Comparison of ENCODE assay signal across 8 cellular contexts in genomic region chr17:8376302-8377067, GRCh38.
DNase-seq lines count a peak whose midpoint lies in the region; ATAC-seq and TF ChIP-seq lines count a peak whose summit lies in the region.

TSS of gene KRABD2 (minus strand) at chr17:8376704.

- RAD21 ChIA-PET in HCT116 (lab: Charles Lee; ENCODE audit: low non-redundant PET in 1 of 2, low total read pairs in 2 of 2, uncharacterized antibody in 2 of 2, unreplicated experiment in 2 of 2): no interaction called here

- BruUV-seq in HCT116 (replicated peaks; lab: Mats Ljungman, UMichigan): no TSS peak

- ATAC-seq in HCT116: peak; percentile 94
- peak; percentile 95 to 98 (median 97) for ATAC-seq in heart right ventricle

- H3K36me3 ChIP-seq in HCT116 (ENCODE audit: control insufficient read depth in 1 of 2, insufficient read depth in 2 of 2, low read length in 2 of 2) (peaks cover 34 to 43% of the 10 kb centered on the region in 2 experiments), heart right ventricle (peaks cover 0 to 58% (median 37%) of the 10 kb centered on the region in 9 donors), transverse colon (peaks cover 0 to 40% (median 9%) of the 10 kb centered on the region in 4 donors)

- H3K4me3 ChIP-seq in HCT116 (replicated peaks in 1 of 2; ENCODE audit: low read depth in 1 of 2, low read length in 2 of 2): peak within 1 kb of the TSS; percentile 65 to 72
- H3K4me3 ChIP-seq in heart right ventricle: peak within 1 kb of the TSS; percentile 47 to 89 (median 76)
- peak within 1 kb of the TSS; percentile 40 to 69 (median 48) for H3K4me3 ChIP-seq in transverse colon

- H3K9ac ChIP-seq in HCT116 (ENCODE audit: low read length): peak within 1 kb of the TSS; percentile 75

- peak within 1 kb of the TSS; percentile 87 for H3K4me2 ChIP-seq in HCT116 (ENCODE audit: low read length)

- 0 to 1% (median 1%) methylated on average over 39 to 41 of the region's 41 CpGs for WGBS in adipose tissue, 3 donors
- WGBS in heart right ventricle, 2 donors: 1 to 2% methylated on average over 41 of the region's 41 CpGs
- 1 to 3% methylated on average over 8 to 41 of the region's 41 CpGs for WGBS in transverse colon (ENCODE audit: low coverage in 1 of 2), 2 donors

- POLR2A ChIA-PET in HCT116 (lab: Charles Lee): interaction anchor here (1.1 to 2.1 kb wide), 5 partner anchors 15 to 370 kb away, joined by 3 to 4 read pairs (median 4); no protein-coding TSS in a partner anchor

- in situ Hi-C loops in G401 (cut with HindIII; ENCODE audit: low sequenced_read_pairs) (no loop called here), transverse colon (cut with MboI; ENCODE audit: low pct_ligation_motif_present in 1 of 4, low pct_unique_long_range_greater_than_20kb in 1 of 4, low sequenced_read_pairs in 3 of 4) (no loop called here)

- no peaks in the 10 kb centered on the region for H3K27me3 ChIP-seq in HCT116 (ENCODE audit: insufficient read depth, low read length)
- H3K27me3 ChIP-seq in heart right ventricle: no peaks in the 10 kb centered on the region
- no peaks in the 10 kb centered on the region for H3K27me3 ChIP-seq in transverse colon

- TF ChIP-seq CTCF in HCT116 (IDR thresholded peaks at IDR 0.05 in 2 of 3, conservative IDR thresholded peaks at IDR 0.05 in 1 of 3; ENCODE audit: borderline replicate concordance in 1 of 3, insufficient read depth in 1 of 3, low read depth in 2 of 3, low read length in 2 of 3): peak in 2 of 3 experiments; percentile 60 to 68; a peak in 4 of 6 replicates
- TF ChIP-seq CTCF in heart right ventricle (IDR thresholded peaks at IDR 0.05): peak; percentile 11 to 71 (median 62)
- TF ChIP-seq CTCF in transverse colon (IDR thresholded peaks at IDR 0.05): peak; percentile 46 to 67 (median 59)

- peaks cover 29% of the 10 kb centered on the region; the same call in 1 of the 2 replicates for H4K20me1 ChIP-seq in HCT116 (ENCODE audit: insufficient read depth)

- no peak for TF ChIP-seq EP300 in transverse colon (IDR thresholded peaks at IDR 0.05; ENCODE audit: low read depth)

- CTCF ChIA-PET in HCT116 (lab: Charles Lee): interaction anchor here (0.9 to 1.8 kb wide), 4 partner anchors 24 to 409 kb away, joined by 3 to 7 read pairs (median 4); no protein-coding TSS in a partner anchor

- H3K27ac ChIP-seq in HCT116 (ENCODE audit: low read depth, low read length) (peak within 1 kb of the TSS; percentile 80), adipose tissue (ENCODE audit: low read depth, low read length) (peak within 1 kb of the TSS; percentile 54), heart right ventricle (peak within 1 kb of the TSS; percentile 89 to 97 (median 94)), transverse colon (peak within 1 kb of the TSS; percentile 85 to 87 (median 86))

- no peak within 1 kb of the TSS for H2AFZ ChIP-seq in HCT116 (ENCODE audit: low read depth, low read length, poor library complexity, severe bottlenecking)

- H3K4me1 ChIP-seq in HCT116 (ENCODE audit: control insufficient read depth in 1 of 2, insufficient read depth in 2 of 2, low read length in 2 of 2): peaks cover 24 to 46% of the 10 kb centered on the region in 2 experiments; a peak in 3 of 4 replicates
- H3K4me1 ChIP-seq in heart right ventricle: peaks cover 4 to 63% (median 46%) of the 10 kb centered on the region in 9 donors
- peaks cover 9 to 48% (median 30%) of the 10 kb centered on the region in 4 donors for H3K4me1 ChIP-seq in transverse colon

- peaks cover 35% of the 10 kb centered on the region for H3K79me2 ChIP-seq in HCT116 (ENCODE audit: insufficient read depth, low read length)

- DNase-seq in G401 (ENCODE audit: low spot score) (peak; percentile 88), HCT116 (ENCODE audit: low read depth, low spot score) (peak; percentile 76), NCI-H1092 treated with DMSO at 0.1 percent for 48 hours (lab: John Stamatoyannopoulos, UW) (peak; percentile 79), SW480 (ENCODE audit: low spot score) (peak; percentile 92), heart right ventricle (peak; percentile 92 to 95), pons (ENCODE audit: low spot score) (peak; percentile 67), transverse colon (peak; percentile 92)

- intact Hi-C loops in HCT116 (cut with micrococcal nuclease) (loop anchor here (10.0 kb wide), 1 partner anchor 152 kb away; no protein-coding TSS in a partner anchor), heart right ventricle (cut with DNase I) (loop anchor here in 3 of 10 donors (5.0 to 10.0 kb wide), 3 partner anchors 49 to 152 kb away; partner anchors contain the start of gene ARHGEF15 (in 1 of the 3)), transverse colon (cut with DNase I; ENCODE audit: low total_unique reads) (no loop called here)

- no peaks in the 10 kb centered on the region for H3K9me3 ChIP-seq in HCT116 (ENCODE audit: control insufficient read depth in 1 of 2, insufficient read depth in 1 of 2, low read depth in 1 of 2, low read length in 2 of 2)
- H3K9me3 ChIP-seq in heart right ventricle: no peaks in the 10 kb centered on the region
- H3K9me3 ChIP-seq in transverse colon: no peaks in the 10 kb centered on the region

- TF ChIP-seq POLR2A in HCT116 (IDR thresholded peaks at IDR 0.05; ENCODE audit: borderline replicate concordance, extremely low read depth, insufficient read depth, insufficient read length) (peak; percentile 50), transverse colon (IDR thresholded peaks at IDR 0.05) (peak; percentile 89)

- no peaks in the 10 kb centered on the region for H3K9me2 ChIP-seq in HCT116 (ENCODE audit: insufficient read depth)

- TF ChIP-seq RAD21 in HCT116 (IDR thresholded peaks at IDR 0.05; ENCODE audit: low read depth): 0 out of 2 replicates have a peak, but pooled peaks have one; percentile 13

TF ChIP-seq in HCT116, 20 proteins besides CTCF, POLR2A, EP300 and RAD21 (continues in another document):
- no peak for TF ChIP-seq ATF3 (IDR thresholded peaks at IDR 0.05)
- peak; percentile 82 for TF ChIP-seq MAX (IDR thresholded peaks at IDR 0.05)
- no peak for TF ChIP-seq ZFX (IDR thresholded peaks at IDR 0.05)
- TF ChIP-seq YY1 (IDR thresholded peaks at IDR 0.05; ENCODE audit: extremely low read depth, insufficient replicate concordance, low read depth, low read length): no peak
- no peak; the same call in 1 of the 2 replicates for TF ChIP-seq ELF1 (IDR thresholded peaks at IDR 0.05; ENCODE audit: borderline replicate concordance, low read depth)
- peak; percentile 84 for TF ChIP-seq JUND (IDR thresholded peaks at IDR 0.05)
- TF ChIP-seq CEBPB (IDR thresholded peaks at IDR 0.05; ENCODE audit: low read depth): no peak; the same call in 1 of the 2 replicates
- no peak for TF ChIP-seq EZH2phosphoT487 (IDR thresholded peaks at IDR 0.05; ENCODE audit: borderline replicate concordance)
- peak; percentile 67 for TF ChIP-seq SP1 (IDR thresholded peaks at IDR 0.05; ENCODE audit: low read depth)
- peak; percentile 99 for TF ChIP-seq POLR2AphosphoS5 (IDR thresholded peaks at IDR 0.05; ENCODE audit: low read depth, low read length)
- TF ChIP-seq ZBTB33 (IDR thresholded peaks at IDR 0.05; ENCODE audit: extremely low read depth, insufficient replicate concordance, low read length): peak; percentile 61
- TF ChIP-seq REST (IDR thresholded peaks at IDR 0.05; ENCODE audit: low read depth): no peak
- TF ChIP-seq TCF7L2 (IDR thresholded peaks at IDR 0.05; ENCODE audit: borderline replicate concordance, extremely low read depth, insufficient read depth, insufficient read length): no peak

Comparison
In these comparisons a context has a peak if more than half of its experiments do, and no peak if none do; other contexts are left out.
1. Peak in every context shown above with its lines: DNase-seq, ATAC-seq, H3K4me3 ChIP-seq and H3K27ac ChIP-seq.